In genomic region chr5:134934202-134934601, GRCh38 we compare ENCODE assay signal across 39 cellular contexts. TPM values are rescaled to one million over a fixed set of nuclear protein-coding genes. Genes with fewer than 3 reads are reported as not detected.
"Had no signal": no experiment of that assay in that cellular context is flagged by ENCODE, and none has a peak within 500 bp of the region (broad histone marks: within the 10 kb centered on the region; RNA-seq: fewer than 3 reads in every experiment).

No MANE protein-coding gene starts in this region.

- DNase-seq: activated CD4-positive, alpha-beta memory T cell treated with anti-CD3 and anti-CD28 coated beads, Interleukin-2, amount 10 ng/mL, durations not matched to agents 7 days and 5 days; activated CD4-positive, alpha-beta T cell treated with anti-CD3 and anti-CD28 coated beads for 1 hour; activated CD4-positive, alpha-beta T cell treated with anti-CD3 and anti-CD28 coated beads for 36 hours; activated CD4-positive, alpha-beta T cell treated with anti-CD3 and anti-CD28 coated beads for 48 hours; activated CD4-positive, alpha-beta T cell treated with anti-CD3 and anti-CD28 coated beads, Interleukin-2, amount 10 ng/mL, durations not matched to agents 7 days and 5 days; activated CD4-positive, alpha-beta T cell treated with anti-CD3 and anti-CD28 coated beads, Interleukin-2, amount 50 U/mL, for 48 hours; activated CD4-positive, CD25-positive, alpha-beta regulatory T cell; activated CD8-positive, alpha-beta memory T cell treated with anti-CD3 and anti-CD28 coated beads for 24 hours; activated CD8-positive, alpha-beta memory T cell treated with anti-CD3 and anti-CD28 coated beads, Interleukin-2, amount 10 ng/mL, durations not matched to agents 7 days and 5 days; activated CD8-positive, alpha-beta memory T cell treated with anti-CD3 and anti-CD28 coated beads, Interleukin-2, amount 50 U/mL, for 48 hours; activated CD8-positive, alpha-beta T cell treated with anti-CD3 and anti-CD28 coated beads, Interleukin-2, amount 10 ng/mL, durations not matched to agents 7 days and 5 days; activated effector memory CD4-positive, alpha-beta T cell treated with anti-CD3 and anti-CD28 coated beads, Interleukin-2, amount 50 U/mL, for 16 hours; activated gamma-delta T cell treated with Interleukin-2 at 50 U/mL for 16 hours; activated naive CD4-positive, alpha-beta T cell; activated naive CD4-positive, alpha-beta T cell treated with anti-CD3 and anti-CD28 coated beads for 36 hours; activated naive CD4-positive, alpha-beta T cell treated with anti-CD3 and anti-CD28 coated beads, Interleukin-2, amount 50 U/mL, for 16 hours; activated naive CD8-positive, alpha-beta T cell treated with anti-CD3 and anti-CD28 coated beads for 36 hours; activated T-cell treated with anti-CD3 and anti-CD28 coated beads, Interleukin-2, amount 50 U/mL, for 24 hours; activated T-cell treated with anti-CD3 and anti-CD28 coated beads, Interleukin-2, amount 50 U/mL, for 48 hours; adrenal gland; amniotic stem cell; aorta; caudate nucleus; cerebellar nuclear complex; T-helper 1 cell; T-helper 2 cell; T-helper 9 cell; WERI-Rb-1 had no signal

- H3K4me1 ChIP-seq: adrenal gland had no signal

- H3K36me3 Mint-ChIP-seq: activated naive CD4-positive, alpha-beta T cell treated with anti-CD3 and anti-CD28 coated beads, Interleukin-2, amount 50 U/mL, for 72 hours; brain had no signal

- H3K9me3 Mint-ChIP-seq: activated CD4-positive, alpha-beta memory T cell treated with anti-CD3 and anti-CD28 coated beads, Interleukin-2, amount 10 ng/mL, durations not matched to agents 7 days and 5 days; activated CD4-positive, alpha-beta T cell treated with anti-CD3 and anti-CD28 coated beads, Interleukin-2, amount 10 ng/mL, durations not matched to agents 7 days and 5 days; activated naive CD4-positive, alpha-beta T cell treated with anti-CD3 and anti-CD28 coated beads for 36 hours; activated naive CD4-positive, alpha-beta T cell treated with anti-CD3 and anti-CD28 coated beads, Interleukin-2, amount 50 U/mL, for 72 hours; activated naive CD8-positive, alpha-beta T cell treated with anti-CD3 and anti-CD28 coated beads for 36 hours; activated T-cell treated with anti-CD3 and anti-CD28 coated beads, Interleukin-2, amount 50 U/mL, for 24 hours; central memory CD8-positive, alpha-beta T cell; T-helper 1 cell treated with Interleukin-12 subunit alpha and Interleukin-12 subunit beta and Interleukin-4 antibody, amounts not matched to agents 30 μg/mL and 1 μg/mL, for 36 hours; T-helper 2 cell treated with Interferon-gamma antibody and Interleukin-4, amounts not matched to agents 5 μg/mL and 100 μg/mL, for 36 hours; WTC11 had no signal

- H3K4me3 ChIP-seq: adrenal gland, cardiac muscle cell had no signal

- H3K36me3 ChIP-seq: adrenal gland, cardiac muscle cell had no signal

- H3K4me3 Mint-ChIP-seq: activated CD4-positive, alpha-beta memory T cell treated with anti-CD3 and anti-CD28 coated beads, Interleukin-2, amount 10 ng/mL, durations not matched to agents 7 days and 5 days; activated CD4-positive, alpha-beta T cell treated with anti-CD3 and anti-CD28 coated beads for 36 hours; activated CD4-positive, alpha-beta T cell treated with anti-CD3 and anti-CD28 coated beads, Interleukin-2, amount 10 ng/mL, durations not matched to agents 7 days and 5 days; activated CD8-positive, alpha-beta memory T cell treated with anti-CD3 and anti-CD28 coated beads, Interleukin-2, amount 10 ng/mL, durations not matched to agents 7 days and 5 days; activated CD8-positive, alpha-beta T cell treated with anti-CD3 and anti-CD28 coated beads, Interleukin-2, amount 10 ng/mL, durations not matched to agents 7 days and 5 days; activated naive CD4-positive, alpha-beta T cell treated with anti-CD3 and anti-CD28 coated beads for 36 hours; activated naive CD8-positive, alpha-beta T cell treated with anti-CD3 and anti-CD28 coated beads for 36 hours; activated T-cell treated with anti-CD3 and anti-CD28 coated beads, Interleukin-2, amount 50 U/mL, for 24 hours; brain; central memory CD8-positive, alpha-beta T cell; T-helper 1 cell treated with Interleukin-12 subunit alpha and Interleukin-12 subunit beta and Interleukin-4 antibody, amounts not matched to agents 30 μg/mL and 1 μg/mL, for 36 hours; T-helper 2 cell treated with Interferon-gamma antibody and Interleukin-4, amounts not matched to agents 5 μg/mL and 100 μg/mL, for 36 hours; WTC11 had no signal

- H3K9me3 ChIP-seq: adrenal gland had no signal

- H3K27ac ChIP-seq: adrenal gland, cardiac muscle cell, WERI-Rb-1 had no signal

- H3K27me3 ChIP-seq: adrenal gland, cardiac muscle cell had no signal

- H3K27me3 Mint-ChIP-seq: activated CD4-positive, alpha-beta memory T cell treated with anti-CD3 and anti-CD28 coated beads, Interleukin-2, amount 10 ng/mL, durations not matched to agents 7 days and 5 days; activated CD4-positive, alpha-beta T cell treated with anti-CD3 and anti-CD28 coated beads for 36 hours; activated CD4-positive, alpha-beta T cell treated with anti-CD3 and anti-CD28 coated beads, Interleukin-2, amount 10 ng/mL, durations not matched to agents 7 days and 5 days; activated CD8-positive, alpha-beta memory T cell treated with anti-CD3 and anti-CD28 coated beads, Interleukin-2, amount 10 ng/mL, durations not matched to agents 7 days and 5 days; activated naive CD8-positive, alpha-beta T cell treated with anti-CD3 and anti-CD28 coated beads for 36 hours; activated T-cell treated with anti-CD3 and anti-CD28 coated beads, Interleukin-2, amount 50 U/mL, for 24 hours; brain; central memory CD8-positive, alpha-beta T cell had no signal

- FAIRE-seq: astrocyte, bronchial epithelial cell, TTC549 had no signal

- H3K27ac Mint-ChIP-seq: activated CD4-positive, alpha-beta memory T cell treated with anti-CD3 and anti-CD28 coated beads, Interleukin-2, amount 10 ng/mL, durations not matched to agents 7 days and 5 days; activated CD4-positive, alpha-beta T cell treated with anti-CD3 and anti-CD28 coated beads for 36 hours; activated CD4-positive, alpha-beta T cell treated with anti-CD3 and anti-CD28 coated beads, Interleukin-2, amount 10 ng/mL, durations not matched to agents 7 days and 5 days; activated CD8-positive, alpha-beta memory T cell treated with anti-CD3 and anti-CD28 coated beads, Interleukin-2, amount 10 ng/mL, durations not matched to agents 7 days and 5 days; activated CD8-positive, alpha-beta T cell treated with anti-CD3 and anti-CD28 coated beads, Interleukin-2, amount 10 ng/mL, durations not matched to agents 7 days and 5 days; activated naive CD4-positive, alpha-beta T cell treated with anti-CD3 and anti-CD28 coated beads for 36 hours; activated naive CD4-positive, alpha-beta T cell treated with anti-CD3 and anti-CD28 coated beads, Interleukin-2, amount 50 U/mL, for 72 hours; activated naive CD8-positive, alpha-beta T cell treated with anti-CD3 and anti-CD28 coated beads for 36 hours; activated T-cell treated with anti-CD3 and anti-CD28 coated beads, Interleukin-2, amount 50 U/mL, for 24 hours; brain; T-helper 1 cell treated with Interleukin-12 subunit alpha and Interleukin-12 subunit beta and Interleukin-4 antibody, amounts not matched to agents 30 μg/mL and 1 μg/mL, for 36 hours; T-helper 2 cell treated with Interferon-gamma antibody and Interleukin-4, amounts not matched to agents 5 μg/mL and 100 μg/mL, for 36 hours; WTC11 had no signal

- ATAC-seq: activated CD4-positive, alpha-beta T cell treated with anti-CD3 and anti-CD28 coated beads for 36 hours; activated CD4-positive, CD25-positive, alpha-beta regulatory T cell treated with anti-CD3 and anti-CD28 coated beads, Interleukin-2, amount 50 U/mL, for 24 hours; activated CD8-positive, alpha-beta memory T cell treated with anti-CD3 and anti-CD28 coated beads, Interleukin-2, amount 10 ng/mL, durations not matched to agents 7 days and 5 days; activated CD8-positive, alpha-beta T cell treated with anti-CD3 and anti-CD28 coated beads, Interleukin-2, amount 10 ng/mL, durations not matched to agents 7 days and 5 days; activated naive CD4-positive, alpha-beta T cell treated with anti-CD3 and anti-CD28 coated beads, Interleukin-2, amount 50 U/mL, for 72 hours; WTC11 had no signal

- H3K4me1 Mint-ChIP-seq: activated CD4-positive, alpha-beta memory T cell treated with anti-CD3 and anti-CD28 coated beads, Interleukin-2, amount 10 ng/mL, durations not matched to agents 7 days and 5 days; activated CD4-positive, alpha-beta T cell treated with anti-CD3 and anti-CD28 coated beads for 36 hours; activated CD4-positive, alpha-beta T cell treated with anti-CD3 and anti-CD28 coated beads, Interleukin-2, amount 10 ng/mL, durations not matched to agents 7 days and 5 days; activated CD8-positive, alpha-beta memory T cell treated with anti-CD3 and anti-CD28 coated beads, Interleukin-2, amount 10 ng/mL, durations not matched to agents 7 days and 5 days; activated naive CD8-positive, alpha-beta T cell treated with anti-CD3 and anti-CD28 coated beads for 36 hours; central memory CD8-positive, alpha-beta T cell had no signal

RNA-seq across cellular contexts. Expression of gene CATSPER3, which starts 33.5 kb away (rescaled TPM):
- total RNA-seq: cardiac muscle cell had no signal
